8 cellular contexts compared by ENCODE assay signal in the genomic region with DNA sequence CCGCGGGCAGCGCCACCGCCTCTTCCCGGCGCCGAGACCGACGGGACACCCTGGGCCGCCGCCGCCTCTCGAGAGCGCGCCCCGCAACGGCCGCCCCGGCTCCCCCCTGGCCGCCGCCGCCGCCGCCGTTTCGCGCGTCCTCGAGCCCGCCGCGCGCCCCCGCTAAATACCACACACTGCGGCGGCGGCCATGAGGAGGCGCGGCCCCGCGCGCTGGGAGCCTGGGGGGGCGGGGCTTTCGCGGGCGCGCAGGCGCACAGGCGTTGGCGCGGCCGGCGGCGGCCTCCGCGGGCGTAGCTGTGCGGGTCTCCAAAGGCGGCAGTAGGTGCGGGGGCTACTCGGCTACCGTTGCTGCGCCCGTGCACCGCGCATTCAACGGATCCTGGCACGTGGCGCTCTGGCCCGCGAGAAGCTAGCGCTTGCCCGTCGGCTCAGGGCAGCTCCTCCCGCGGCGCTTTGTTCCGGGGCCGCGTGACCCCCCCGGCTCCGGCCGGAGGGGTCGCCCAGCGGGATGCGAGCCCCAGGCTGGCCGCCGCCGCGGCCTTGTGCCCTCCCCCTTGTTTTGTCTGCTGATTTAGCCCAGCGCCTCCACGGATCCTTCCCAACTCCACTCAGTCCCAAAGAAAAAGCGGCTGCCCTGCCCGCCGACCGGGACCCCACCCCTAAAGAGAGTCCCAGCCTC. TPM values are rescaled to one million over a fixed set of nuclear protein-coding genes. Genes with fewer than 3 reads are reported as not detected.
DNase-seq lines count a peak whose midpoint lies in the region; ATAC-seq, FAIRE-seq and TF ChIP-seq lines count a peak whose summit lies in the region.

A gene with protein sequence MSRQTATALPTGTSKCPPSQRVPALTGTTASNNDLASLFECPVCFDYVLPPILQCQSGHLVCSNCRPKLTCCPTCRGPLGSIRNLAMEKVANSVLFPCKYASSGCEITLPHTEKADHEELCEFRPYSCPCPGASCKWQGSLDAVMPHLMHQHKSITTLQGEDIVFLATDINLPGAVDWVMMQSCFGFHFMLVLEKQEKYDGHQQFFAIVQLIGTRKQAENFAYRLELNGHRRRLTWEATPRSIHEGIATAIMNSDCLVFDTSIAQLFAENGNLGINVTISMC (minus strand): TSS at position 142 of the 682 bp plus-strand sequence. CDS start 22,985 bp downstream, outside the sequence.

- peaks cover 0 to 17% (median 3%) of the 10 kb centered on the region in 11 experiments; a peak in 5 of 22 replicates for H3K36me3 ChIP-seq in BLaER1 treated with 17β-estradiol and CSF1 and Interleukin-3, amounts not matched to agents 10 nM and 100 nM
- no peaks in the 10 kb centered on the region for H3K36me3 ChIP-seq in endodermal cell (ENCODE audit: control insufficient read depth, insufficient read depth, low read length)

- H3K4me3 ChIP-seq in BLaER1 treated with 17β-estradiol and CSF1 and Interleukin-3, amounts not matched to agents 10 nM and 100 nM = peak within 1 kb of the TSS; percentile 82 to 97 (median 90)
- H3K4me3 ChIP-seq in endodermal cell (ENCODE audit: low read length) = peak within 1 kb of the TSS; percentile 94

- peaks cover 20 to 63% (median 29%) of the 10 kb centered on the region in 10 experiments for H3K4me1 ChIP-seq in BLaER1 treated with 17β-estradiol and CSF1 and Interleukin-3, amounts not matched to agents 10 nM and 100 nM
- H3K4me1 ChIP-seq in endodermal cell (ENCODE audit: control insufficient read depth, insufficient read depth, low read length) = peaks cover 5% of the 10 kb centered on the region

- peak; percentile 74 for ATAC-seq in HG03439 (IDR thresholded peaks at IDR 0.05; ENCODE audit: unreplicated experiment)
- ATAC-seq in activated CD8-positive, alpha-beta memory T cell treated with anti-CD3 and anti-CD28 coated beads, Interleukin-2, amount 10 ng/mL, durations not matched to agents 7 days and 5 days = peak; percentile 84

- TF ChIP-seq CTCF in endodermal cell (conservative IDR thresholded peaks at IDR 0.05) (no peak), mesothelial cell of epicardium (IDR thresholded peaks at IDR 0.05; ENCODE audit: unreplicated experiment) (no peak)

- peaks cover 2% of the 10 kb centered on the region for H3K36me3 Mint-ChIP-seq in activated CD8-positive, alpha-beta memory T cell treated with anti-CD3 and anti-CD28 coated beads, Interleukin-2, amount 10 ng/mL, durations not matched to agents 7 days and 5 days
- H3K36me3 Mint-ChIP-seq in endodermal cell (ENCODE audit: low read depth) (peaks cover under 1% of the 10 kb centered on the region), mesothelial cell of epicardium (peaks cover 9% of the 10 kb centered on the region)

- peaks cover 0 to 12% (median 0%) of the 10 kb centered on the region in 11 experiments; a peak in 5 of 22 replicates for H3K9me3 ChIP-seq in BLaER1 treated with 17β-estradiol and CSF1 and Interleukin-3, amounts not matched to agents 10 nM and 100 nM (replicated peaks in 1 of 11)
- H3K9me3 ChIP-seq in endodermal cell (ENCODE audit: control insufficient read depth, low read length) = no peaks in the 10 kb centered on the region

- 0% methylated on average over 1 to 96 of the region's 96 CpGs for WGBS in endodermal cell (ENCODE audit: insufficient coverage in 1 of 2, insufficient read length in 1 of 2), 2 experiments

- no peaks in the 10 kb centered on the region for H3K9me3 Mint-ChIP-seq in activated CD8-positive, alpha-beta memory T cell treated with anti-CD3 and anti-CD28 coated beads, Interleukin-2, amount 10 ng/mL, durations not matched to agents 7 days and 5 days (ENCODE audit: low read depth)
- H3K9me3 Mint-ChIP-seq in endodermal cell (no peaks in the 10 kb centered on the region), mesothelial cell of epicardium (peaks cover 7% of the 10 kb centered on the region)

- DNase-seq in GM19239 (ENCODE audit: insufficient read length, low spot score) (peak; percentile 95), NOMO-1 treated with DMSO at 0.1 percent for 48 hours (lab: John Stamatoyannopoulos, UW; ENCODE audit: unreplicated experiment) (peak; percentile 65), endodermal cell (peak; percentile 95), mesothelial cell of epicardium (ENCODE audit: low spot score in 2 of 2, unreplicated experiment in 2 of 2) (peak; percentile 86 to 96)
- peak; percentile 87 for DNase-seq in activated CD8-positive, alpha-beta memory T cell treated with anti-CD3 and anti-CD28 coated beads, Interleukin-2, amount 10 ng/mL, durations not matched to agents 7 days and 5 days
- peak; percentile 67 to 77 for DNase-seq in stimulated activated CD8-positive, alpha-beta memory T cell treated with anti-CD3 and anti-CD28 coated beads, Interleukin-15, amount 100 ng/mL, for 4 hours (ENCODE audit: low read depth in 2 of 2)

- peaks cover 24 to 40% (median 38%) of the 10 kb centered on the region in 11 experiments; a peak in 21 of 22 replicates for H4K20me1 ChIP-seq in BLaER1 treated with 17β-estradiol and CSF1 and Interleukin-3, amounts not matched to agents 10 nM and 100 nM

- H3K4me3 Mint-ChIP-seq in activated CD8-positive, alpha-beta memory T cell treated with anti-CD3 and anti-CD28 coated beads, Interleukin-2, amount 10 ng/mL, durations not matched to agents 7 days and 5 days = peak within 1 kb of the TSS; percentile 85
- H3K4me3 Mint-ChIP-seq in endodermal cell = peak within 1 kb of the TSS; percentile 95
- H3K4me3 Mint-ChIP-seq in mesothelial cell of epicardium = peak within 1 kb of the TSS; percentile 95

- CTCF ChIA-PET in activated CD8-positive, alpha-beta memory T cell treated with anti-CD3 and anti-CD28 coated beads, Interleukin-2, amount 10 ng/mL, durations not matched to agents 7 days and 5 days (lab: Charles Lee) = interaction anchor here (0.6 to 3.7 kb wide), 4 partner anchors 8 to 245 kb away, joined by 4 to 16 read pairs (median 12); no protein-coding TSS in a partner anchor

- peak within 1 kb of the TSS; percentile 86 for H3K27ac Mint-ChIP-seq in activated CD8-positive, alpha-beta memory T cell treated with anti-CD3 and anti-CD28 coated beads, Interleukin-2, amount 10 ng/mL, durations not matched to agents 7 days and 5 days
- peak within 1 kb of the TSS; percentile 98 for H3K27ac Mint-ChIP-seq in endodermal cell
- H3K27ac Mint-ChIP-seq in mesothelial cell of epicardium = peak within 1 kb of the TSS; percentile 99

- H3K4me1 Mint-ChIP-seq in activated CD8-positive, alpha-beta memory T cell treated with anti-CD3 and anti-CD28 coated beads, Interleukin-2, amount 10 ng/mL, durations not matched to agents 7 days and 5 days = peaks cover 21% of the 10 kb centered on the region
- H3K4me1 Mint-ChIP-seq in endodermal cell (peaks cover 17% of the 10 kb centered on the region), mesothelial cell of epicardium (peaks cover 20% of the 10 kb centered on the region)

- no peaks in the 10 kb centered on the region for H3K27me3 Mint-ChIP-seq in activated CD8-positive, alpha-beta memory T cell treated with anti-CD3 and anti-CD28 coated beads, Interleukin-2, amount 10 ng/mL, durations not matched to agents 7 days and 5 days
- H3K27me3 Mint-ChIP-seq in endodermal cell (ENCODE audit: insufficient read depth) (no peaks in the 10 kb centered on the region), mesothelial cell of epicardium (ENCODE audit: low read depth) (no peaks in the 10 kb centered on the region)

- peak within 1 kb of the TSS; percentile 82 to 97 (median 91) for H3K4me2 ChIP-seq in BLaER1 treated with 17β-estradiol and CSF1 and Interleukin-3, amounts not matched to agents 10 nM and 100 nM

- peak within 1 kb of the TSS; percentile 98 to 100 (median 100) for H3K9ac ChIP-seq in BLaER1 treated with 17β-estradiol and CSF1 and Interleukin-3, amounts not matched to agents 10 nM and 100 nM
- peak within 1 kb of the TSS; percentile 91 for H3K9ac ChIP-seq in endodermal cell (ENCODE audit: extremely low read depth, low read length, poor library complexity, severe bottlenecking)

- peak; percentile 31 for FAIRE-seq in GM19239 (lab: Jason Lieb, UNC)

- H3K27ac ChIP-seq in BLaER1 treated with 17β-estradiol and CSF1 and Interleukin-3, amounts not matched to agents 10 nM and 100 nM = peak within 1 kb of the TSS; percentile 99 to 100 (median 100)
- peak within 1 kb of the TSS; percentile 100 for H3K27ac ChIP-seq in endodermal cell (ENCODE audit: low read depth, low read length)

- H3K27me3 ChIP-seq in BLaER1 treated with 17β-estradiol and CSF1 and Interleukin-3, amounts not matched to agents 10 nM and 100 nM = no peaks in the 10 kb centered on the region
- H3K27me3 ChIP-seq in endodermal cell (ENCODE audit: control insufficient read depth, insufficient read depth, low read length, poor library complexity, severe bottlenecking) = no peaks in the 10 kb centered on the region

RNA-seq across cellular contexts. Expression of the gene that starts here (rescaled TPM):
- 10 to 100 TPM; 15.5 to 17.6 TPM for total RNA-seq in activated CD8-positive, alpha-beta memory T cell treated with anti-CD3 and anti-CD28 coated beads, Interleukin-2, amount 10 ng/mL, durations not matched to agents 7 days and 5 days
- total RNA-seq in endodermal cell (10 to 100 TPM; 32.8 to 37.5 TPM), mesothelial cell of epicardium (41.5 to 44.0 TPM (median 43.8 TPM) in 3 replicates)
- polyA plus RNA-seq in endodermal cell (2013, experiment 1 of 2) = 49.0 TPM
- polyA plus RNA-seq in endodermal cell (2013, experiment 2 of 2) = 44.0 TPM

Comparison
In these comparisons a context has a peak if more than half of its experiments do, and no peak if none do; other contexts are left out.
1. Peak in every context shown above with its lines: DNase-seq, ATAC-seq, H3K4me3 ChIP-seq and H3K27ac ChIP-seq.